In genomic region chr3:134559591-134559990, GRCh38 we compare ENCODE assay signal across 30 cellular contexts.
"Had no signal": no experiment of that assay in that cellular context is flagged by ENCODE, and none has a peak within 500 bp of the region (broad histone marks: within the 10 kb centered on the region; RNA-seq: fewer than 3 reads in every experiment).

No MANE protein-coding gene starts in this region.

- H3K9me3 ChIP-seq: MG63, Peyer's patch, SJSA1, SK-N-SH had no signal

- FAIRE-seq: bronchial epithelial cell had no signal

- H3K27me3 ChIP-seq: MG63, Peyer's patch, SJSA1 had no signal

- ATAC-seq: activated naive CD8-positive, alpha-beta T cell treated with anti-CD3 and anti-CD28 coated beads, Interleukin-2, amount 50 U/mL, for 24 hours; activated T-cell treated with anti-CD3 and anti-CD28 coated beads, Interleukin-2, amount 50 U/mL, for 4 hours; PC-3 had no signal

- H3K36me3 ChIP-seq: SJSA1 had no signal

- H3K4me3 ChIP-seq: MG63, Peyer's patch, SJSA1 had no signal

- H3K4me1 ChIP-seq: Peyer's patch, SJSA1 had no signal

- DNase-seq: activated B cell treated with CpG ODN at 0.5 μM for 24 hours; activated CD4-positive, alpha-beta memory T cell treated with anti-CD3 and anti-CD28 coated beads for 36 hours; activated CD4-positive, alpha-beta T cell treated with anti-CD3 and anti-CD28 coated beads for 4 hours; activated CD4-positive, alpha-beta T cell treated with anti-CD3 and anti-CD28 coated beads, Interleukin-2, amount 50 U/mL, for 1 hour; activated CD4-positive, CD25-positive, alpha-beta regulatory T cell treated with anti-CD3 and anti-CD28 coated beads, Interleukin-2, amount 50 U/mL, for 72 hours; activated CD8-positive, alpha-beta memory T cell treated with anti-CD3 and anti-CD28 coated beads, Interleukin-2, amount 50 U/mL, for 4 hours; activated effector memory CD4-positive, alpha-beta T cell treated with Interleukin-2 at 50 U/mL for 16 hours; activated naive CD4-positive, alpha-beta T cell treated with anti-CD3 and anti-CD28 coated beads, Interleukin-2, amount 10 ng/mL, durations not matched to agents 7 days and 5 days; activated naive CD8-positive, alpha-beta T cell treated with anti-CD3 and anti-CD28 coated beads, Interleukin-2, amount 50 U/mL, for 24 hours; activated T-cell treated with anti-CD3 and anti-CD28 coated beads for 4 hours; activated T-cell treated with anti-CD3 and anti-CD28 coated beads, Interleukin-2, amount 50 U/mL, for 4 hours; anterior cingulate cortex; central memory CD4-positive, alpha-beta T cell; Karpas-422; MG63; NCI-H1048; NCI-H1105 treated with DMSO at 0.1 percent for 48 hours; NCI-H1436; NCI-H1694 treated with DMSO at 0.1 percent for 48 hours; NCI-H2029; NCI-H345; NCI-H524 treated with DMSO at 0.1 percent for 48 hours; PC-3; Peyer's patch; RPMI8226; SHP77 treated with DMSO at 0.1 percent for 48 hours; SK-N-SH had no signal

- H3K27ac ChIP-seq: Peyer's patch, SJSA1, VCaP had no signal
